ENCODE assay signal across 8 cellular contexts in the genomic region with DNA sequence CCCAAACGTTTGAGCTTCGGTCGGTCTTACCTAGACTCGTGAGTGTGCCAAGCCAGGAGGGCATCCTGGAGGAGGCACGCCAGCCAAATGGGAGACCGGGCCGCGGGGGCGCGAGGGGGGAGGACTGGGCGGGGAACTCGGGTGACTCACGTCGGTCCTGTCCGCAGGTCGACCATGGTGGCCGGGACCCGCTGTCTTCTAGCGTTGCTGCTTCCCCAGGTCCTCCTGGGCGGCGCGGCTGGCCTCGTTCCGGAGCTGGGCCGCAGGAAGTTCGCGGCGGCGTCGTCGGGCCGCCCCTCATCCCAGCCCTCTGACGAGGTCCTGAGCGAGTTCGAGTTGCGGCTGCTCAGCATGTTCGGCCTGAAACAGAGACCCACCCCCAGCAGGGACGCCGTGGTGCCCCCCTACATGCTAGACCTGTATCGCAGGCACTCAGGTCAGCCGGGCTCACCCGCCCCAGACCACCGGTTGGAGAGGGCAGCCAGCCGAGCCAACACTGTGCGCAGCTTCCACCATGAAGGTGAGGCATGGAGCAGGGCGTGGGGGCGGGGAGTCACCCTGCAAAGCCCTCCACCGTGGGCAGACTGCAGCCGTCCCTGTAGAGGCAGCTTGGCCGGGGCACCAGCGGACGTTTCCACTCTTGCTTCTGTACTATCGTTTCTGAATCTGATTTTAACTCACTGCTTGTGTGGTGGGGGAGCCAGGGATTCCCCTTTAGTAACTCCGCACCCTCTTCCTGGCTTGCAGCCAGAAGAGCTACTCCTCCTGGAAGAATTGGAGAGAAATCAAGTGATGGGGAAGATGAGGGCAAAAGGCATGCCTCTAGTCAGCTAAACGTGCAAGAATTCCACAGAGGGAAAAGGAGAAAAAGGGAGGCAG. TPM values are rescaled to one million over a fixed set of nuclear protein-coding genes. Genes with fewer than 3 reads are reported as not detected.
DNase-seq lines count a peak whose midpoint lies in the region; ATAC-seq and TF ChIP-seq lines count a peak whose summit lies in the region.

No MANE protein-coding gene starts in this region.

- WGBS in stomach, 5 donors = 2 to 8% (median 4%) methylated on average over 18 to 55 of the region's 55 CpGs

- TF ChIP-seq CTCF in dorsolateral prefrontal cortex (IDR thresholded peaks at IDR 0.05 in 54 of 56, conservative IDR thresholded peaks at IDR 0.05 in 2 of 56; ENCODE audit: low read depth in 1 of 56, partially characterized antibody in 56 of 56) = no peak
- no peak for TF ChIP-seq CTCF in stomach (IDR thresholded peaks at IDR 0.05)

- ATAC-seq in GM21447 (IDR thresholded peaks at IDR 0.05; ENCODE audit: unreplicated experiment) = no peak

- H3K4me1 ChIP-seq in HUES6 (ENCODE audit: control insufficient read depth, insufficient read depth, low read length) = peaks cover 22% of the 10 kb centered on the region
- H3K4me1 ChIP-seq in stomach = peaks cover 10 to 50% (median 32%) of the 10 kb centered on the region in 4 donors

- intact Hi-C loops in dorsolateral prefrontal cortex (cut with DNase I) (loop anchor here (5.0 to 10.0 kb wide), 3 partner anchors 325 to 1085 kb away; no protein-coding TSS in a partner anchor), stomach (cut with DNase I; ENCODE audit: low total_unique reads) (no loop called here)

- DNase-seq in dorsolateral prefrontal cortex = peak in 4 of 10 donors; percentile 19 to 59 (median 28)
- DNase-seq in left kidney (ENCODE audit: low read depth, low spot score) = peak; percentile 55
- peak; percentile 54 for DNase-seq in stomach
- DNase-seq in SKM-1 treated with dmso at 0.1 percent for 144 hours (lab: John Stamatoyannopoulos, UW; ENCODE audit: unreplicated experiment) = no peak
- no peak for DNase-seq in activated CD8-positive, alpha-beta memory T cell treated with anti-CD3 and anti-CD28 coated beads, Interleukin-2, amount 50 U/mL, for 4 hours
- DNase-seq in SW480 (ENCODE audit: low spot score) = no peak

- H3K9ac ChIP-seq in HUES6 (ENCODE audit: low read length) = peak overlapping the region; percentile 81

- H3K27me3 ChIP-seq in HUES6 (ENCODE audit: control insufficient read depth, insufficient read depth, low read length) (peaks cover 52% of the 10 kb centered on the region), dorsolateral prefrontal cortex (no peaks in the 10 kb centered on the region), stomach (peaks cover 0 to 27% (median 0%) of the 10 kb centered on the region in 3 donors)

- H3K4me3 ChIP-seq in HUES6 (ENCODE audit: low read depth, low read length) = peak overlapping the region; percentile 70
- peak overlapping the region; percentile 50 to 90 (median 75) for H3K4me3 ChIP-seq in dorsolateral prefrontal cortex
- H3K4me3 ChIP-seq in stomach = peak overlapping the region; percentile 70 to 88 (median 81)

- H3K36me3 ChIP-seq in HUES6 (ENCODE audit: control insufficient read depth, insufficient read depth, low read length) (peaks cover 26% of the 10 kb centered on the region; the same call in 1 of the 2 replicates), stomach (peaks cover 0 to 3% (median under 1%) of the 10 kb centered on the region in 4 donors)

- no peak for TF ChIP-seq EP300 in stomach (IDR thresholded peaks at IDR 0.05)

- TF ChIP-seq POLR2A in stomach (IDR thresholded peaks at IDR 0.05) = no peak

- H3K9me3 ChIP-seq in HUES6 (ENCODE audit: control insufficient read depth, insufficient read depth, low read depth, low read length) (no peaks in the 10 kb centered on the region), stomach (no peaks in the 10 kb centered on the region)

- no peak overlapping the region for H3K27ac ChIP-seq in HUES6 (ENCODE audit: low read depth, low read length)
- peak overlapping the region in 5 of 59 donors; percentile 13 to 44 (median 21) for H3K27ac ChIP-seq in dorsolateral prefrontal cortex
- peak overlapping the region; percentile 17 to 89 (median 43) for H3K27ac ChIP-seq in stomach

RNA-seq across cellular contexts. Expression of gene BMP2, which starts 2.7 kb away (rescaled TPM):
- total RNA-seq in dorsolateral prefrontal cortex = 1 to 10 TPM; 1.6 to 8.8 (median 3.1) TPM
- 10 to 100 TPM in 4 of 5 donors, 1 to 10 TPM in 1; 1.2 to 57.9 (median 32.9) TPM for total RNA-seq in stomach
- 10 to 100 TPM in 1 of 3 donors, 1 to 10 TPM in 2; 4.2 to 10.4 (median 8.0) TPM for polyA plus RNA-seq in stomach

Comparison
In these comparisons a context has a peak if more than half of its experiments do, and no peak if none do; other contexts are left out.
1. DNase-seq: peak in left kidney (single experiment) and stomach (single experiment); none in SKM-1 treated with dmso at 0.1 percent for 144 hours (single experiment), activated CD8-positive, alpha-beta memory T cell treated with anti-CD3 and anti-CD28 coated beads, Interleukin-2, amount 50 U/mL, for 4 hours (single experiment) and SW480 (single experiment).
2. Peak in every context shown above with its lines, with median percentiles within 50 percentile points of each other: H3K4me3 ChIP-seq.